In the genomic region with DNA sequence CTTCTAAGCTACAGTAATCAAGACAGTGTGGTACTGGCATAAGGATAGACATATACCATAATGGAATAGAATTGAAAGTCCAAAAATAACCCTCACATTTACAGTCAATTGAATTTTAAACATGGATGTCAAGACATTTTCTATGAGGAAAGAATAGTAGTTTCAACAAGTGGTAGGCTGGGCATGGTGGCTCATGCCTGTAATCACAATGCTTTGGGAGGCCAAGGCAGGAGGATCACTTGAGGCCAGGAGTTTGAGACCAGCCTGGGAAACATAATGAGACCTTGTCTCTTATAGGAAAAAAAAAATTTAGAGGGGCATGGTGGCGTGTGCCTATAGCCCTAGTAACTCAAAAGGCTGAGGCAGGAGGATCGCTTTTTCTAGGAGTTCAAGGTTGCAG, we compare ENCODE assay signal across 8 cellular contexts.
"Had no signal": no experiment of that assay in that cellular context is flagged by ENCODE, and none has a peak within 500 bp of the region (broad histone marks: within the 10 kb centered on the region; RNA-seq: fewer than 3 reads in every experiment).

No MANE protein-coding gene starts in this region.

- H3K27me3 Mint-ChIP-seq: IgD-negative memory B cell had no signal

- H3K4me3 ChIP-seq: K562 had no signal

- ATAC-seq: HepG2, K562 had no signal

- H3K27ac ChIP-seq: HL-60 had no signal

- FAIRE-seq: HepG2, HTR-8/SVneo, K562 had no signal

- DNase-seq: IMR-90, KBM-7, KG1 had no signal

- H3K4me3 Mint-ChIP-seq: IgD-negative memory B cell had no signal
